In genomic region chr2:206805922-206806607, GRCh38 we compare ENCODE assay signal across 27 cellular contexts. TPM values are rescaled to one million over a fixed set of nuclear protein-coding genes. Genes with fewer than 3 reads are reported as not detected.
A peak's percentile ranks its signal among the peaks of the same experiment; 100 is the strongest.
DNase-seq lines count a peak whose midpoint lies in the region; ATAC-seq, FAIRE-seq and TF ChIP-seq lines count a peak whose summit lies in the region.
"Had no signal": no experiment of that assay in that cellular context is flagged by ENCODE, and none has a peak within 500 bp of the region (broad histone marks: within the 10 kb centered on the region; RNA-seq: fewer than 3 reads in every experiment).

No MANE protein-coding gene starts in this region.

- H3K27ac ChIP-seq in astrocyte (ENCODE audit: low read depth, low read length): no peak overlapping the region
- H3K27ac ChIP-seq: foreskin keratinocyte, pancreas, SJSA1 had no signal

- no peaks in the 10 kb centered on the region for H3K79me2 ChIP-seq in astrocyte (ENCODE audit: insufficient read depth, low read length)

- no peak for ATAC-seq in GM21526 (IDR thresholded peaks at IDR 0.05; ENCODE audit: low FRiP score, unreplicated experiment)
- ATAC-seq in HG02588 (IDR thresholded peaks at IDR 0.05; ENCODE audit: unreplicated experiment): no peak
- ATAC-seq: activated CD8-positive, alpha-beta T cell treated with anti-CD3 and anti-CD28 coated beads for 36 hours; foreskin keratinocyte; Panc1; pancreas; stimulated activated naive B cell treated with anti-CD40 and anti-IgM and Interleukin-4, amounts not matched to agents 10 μg/mL and 1 μg/mL and 100 μg/mL, for 72 hours had no signal

- TF ChIP-seq CTCF in HFF-Myc (IDR thresholded peaks at IDR 0.05; ENCODE audit: low read depth, low read length, missing control alignments): no peak
- no peak for TF ChIP-seq CTCF in astrocyte (IDR thresholded peaks at IDR 0.05; ENCODE audit: insufficient read depth, low read depth, low read length)

- H3K4me2 ChIP-seq in astrocyte (ENCODE audit: low read length): no peak overlapping the region

- peak overlapping the region; percentile 31 for H2AFZ ChIP-seq in astrocyte (ENCODE audit: low read depth, low read length)

- no peaks in the 10 kb centered on the region for H3K36me3 Mint-ChIP-seq in astrocyte (ENCODE audit: low read depth, unreplicated experiment)
- H3K36me3 Mint-ChIP-seq: naive B cell had no signal

- no peaks in the 10 kb centered on the region for H3K9me3 Mint-ChIP-seq in astrocyte (ENCODE audit: unreplicated experiment)
- H3K9me3 Mint-ChIP-seq: activated B cell treated with CpG ODN at 0.5 μM for 24 hours; activated CD8-positive, alpha-beta T cell treated with anti-CD3 and anti-CD28 coated beads for 36 hours; activated naive CD4-positive, alpha-beta T cell treated with anti-CD3 and anti-CD28 coated beads for 36 hours; naive B cell; stimulated activated naive B cell treated with anti-CD40 and anti-IgM and Interleukin-4, amounts not matched to agents 10 μg/mL and 1 μg/mL and 100 μg/mL, for 72 hours had no signal

- no peak overlapping the region for H3K9ac ChIP-seq in astrocyte (ENCODE audit: low read length)

- peaks cover 9% of the 10 kb centered on the region for H3K4me1 Mint-ChIP-seq in astrocyte (ENCODE audit: low read depth, unreplicated experiment)
- H3K4me1 Mint-ChIP-seq: naive B cell had no signal

- H4K20me1 ChIP-seq in astrocyte (ENCODE audit: insufficient read depth, low read length): no peaks in the 10 kb centered on the region

- H3K4me3 ChIP-seq in HFF-Myc (replicated peaks; ENCODE audit: low read depth, low read length): no peak overlapping the region
- no peak overlapping the region for H3K4me3 ChIP-seq in astrocyte (ENCODE audit: insufficient read depth, low read depth, low read length)
- H3K4me3 ChIP-seq: pancreas, SJSA1 had no signal

- no peaks in the 10 kb centered on the region for H3K27me3 Mint-ChIP-seq in astrocyte (ENCODE audit: low read depth, unreplicated experiment)
- H3K27me3 Mint-ChIP-seq: activated B cell treated with CpG ODN at 0.5 μM for 24 hours; activated CD8-positive, alpha-beta T cell treated with anti-CD3 and anti-CD28 coated beads for 36 hours; naive B cell; stimulated activated naive B cell treated with anti-CD40 and anti-IgM and Interleukin-4, amounts not matched to agents 10 μg/mL and 1 μg/mL and 100 μg/mL, for 72 hours had no signal

- DNase-seq in EH (ENCODE audit: low read depth) (peak; percentile 54), HFF-Myc (ENCODE audit: extremely low read depth, low read depth) (peak; percentile 70), astrocyte (ENCODE audit: low read depth) (no peak), left kidney (ENCODE audit: low read depth, low spot score) (peak; percentile 40), GM19238 (ENCODE audit: insufficient read length, low spot score) (no peak), DMS53 (lab: John Stamatoyannopoulos, UW) (no peak)
- DNase-seq: activated B cell treated with CpG ODN at 0.5 μM for 24 hours; activated CD8-positive, alpha-beta T cell treated with anti-CD3 and anti-CD28 coated beads for 36 hours; activated naive CD4-positive, alpha-beta T cell treated with anti-CD3 and anti-CD28 coated beads for 36 hours; activated T-cell treated with anti-CD3 and anti-CD28 coated beads, Interleukin-2, amount 50 U/mL, for 1 hour; aorta; effector memory CD4-positive, alpha-beta T cell; foreskin keratinocyte; GF-D8; hippocampal formation; islet precursor cell; naive B cell; NCI-H1105; NCI-H748 treated with DMSO at 0.1 percent for 48 hours; pancreas; stimulated activated naive B cell treated with anti-CD40 and anti-IgM and Interleukin-4, amounts not matched to agents 10 μg/mL and 1 μg/mL and 100 μg/mL, for 72 hours had no signal

- no peaks in the 10 kb centered on the region for H3K4me1 ChIP-seq in astrocyte (ENCODE audit: insufficient read depth, low read length)
- H3K4me1 ChIP-seq: foreskin keratinocyte, pancreas, SJSA1 had no signal

- H3K27me3 ChIP-seq in astrocyte (ENCODE audit: insufficient read depth, low read length): no peaks in the 10 kb centered on the region
- H3K27me3 ChIP-seq: foreskin keratinocyte, pancreas, SJSA1 had no signal

- no peak overlapping the region for H3K4me3 Mint-ChIP-seq in astrocyte (ENCODE audit: unreplicated experiment)
- H3K4me3 Mint-ChIP-seq: activated B cell treated with CpG ODN at 0.5 μM for 24 hours; activated CD8-positive, alpha-beta T cell treated with anti-CD3 and anti-CD28 coated beads for 36 hours; activated naive CD4-positive, alpha-beta T cell treated with anti-CD3 and anti-CD28 coated beads for 36 hours; naive B cell; stimulated activated naive B cell treated with anti-CD40 and anti-IgM and Interleukin-4, amounts not matched to agents 10 μg/mL and 1 μg/mL and 100 μg/mL, for 72 hours had no signal

- no peak overlapping the region for H3K27ac Mint-ChIP-seq in astrocyte (ENCODE audit: unreplicated experiment)
- H3K27ac Mint-ChIP-seq: activated B cell treated with CpG ODN at 0.5 μM for 24 hours; activated CD8-positive, alpha-beta T cell treated with anti-CD3 and anti-CD28 coated beads for 36 hours; activated naive CD4-positive, alpha-beta T cell treated with anti-CD3 and anti-CD28 coated beads for 36 hours; stimulated activated naive B cell treated with anti-CD40 and anti-IgM and Interleukin-4, amounts not matched to agents 10 μg/mL and 1 μg/mL and 100 μg/mL, for 72 hours had no signal

- FAIRE-seq in astrocyte (lab: Jason Lieb, UNC): peak; percentile 9
- FAIRE-seq: GM12892, pancreas had no signal

- no peaks in the 10 kb centered on the region for H3K36me3 ChIP-seq in astrocyte (ENCODE audit: insufficient read depth, low read length)
- H3K36me3 ChIP-seq: pancreas, SJSA1 had no signal

- no peaks in the 10 kb centered on the region for H3K9me3 ChIP-seq in astrocyte (ENCODE audit: insufficient read depth, low read depth, low read length)
- H3K9me3 ChIP-seq: pancreas, SJSA1 had no signal

RNA-seq across cellular contexts. Expression of gene FASTKD2, which starts 40.7 kb away (rescaled TPM):
- total RNA-seq in astrocyte: 20.8 and 21.7 TPM in 2 replicates

RNA-seq across cellular contexts. Expression of gene MDH1B, which starts 40.9 kb away (rescaled TPM):
- 1.8 and 1.9 TPM in 2 replicates for total RNA-seq in astrocyte
- total RNA-seq: activated B cell treated with CpG ODN at 0.5 μM for 24 hours, HT-29 had no signal

Comparison
In these comparisons a context has a peak if more than half of its experiments do, and no peak if none do; other contexts are left out.
1. DNase-seq: peak in EH (single experiment), HFF-Myc (single experiment) and left kidney (single experiment); none in astrocyte (single experiment), GM19238 (single experiment) and DMS53 (single experiment).